ENCODE assay signal across 9 cellular contexts in genomic region chr11:118883368-118884071, GRCh38. TPM values are rescaled to one million over a fixed set of nuclear protein-coding genes. Genes with fewer than 3 reads are reported as not detected.
DNase-seq lines count a peak whose midpoint lies in the region; ATAC-seq and TF ChIP-seq lines count a peak whose summit lies in the region.
"Had no signal": no experiment of that assay in that cellular context is flagged by ENCODE, and none has a peak within 500 bp of the region (broad histone marks: within the 10 kb centered on the region; RNA-seq: fewer than 3 reads in every experiment).

A gene with protein sequence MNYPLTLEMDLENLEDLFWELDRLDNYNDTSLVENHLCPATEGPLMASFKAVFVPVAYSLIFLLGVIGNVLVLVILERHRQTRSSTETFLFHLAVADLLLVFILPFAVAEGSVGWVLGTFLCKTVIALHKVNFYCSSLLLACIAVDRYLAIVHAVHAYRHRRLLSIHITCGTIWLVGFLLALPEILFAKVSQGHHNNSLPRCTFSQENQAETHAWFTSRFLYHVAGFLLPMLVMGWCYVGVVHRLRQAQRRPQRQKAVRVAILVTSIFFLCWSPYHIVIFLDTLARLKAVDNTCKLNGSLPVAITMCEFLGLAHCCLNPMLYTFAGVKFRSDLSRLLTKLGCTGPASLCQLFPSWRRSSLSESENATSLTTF (plus strand): TSS chr11:118883892. CDS start chr11:118883942, 50 bp downstream.

- no peaks in the 10 kb centered on the region for H3K9me2 ChIP-seq in Karpas-422 (replicated peaks; ENCODE audit: insufficient read depth, low read length)

- ATAC-seq in GM21390 (IDR thresholded peaks at IDR 0.05; ENCODE audit: unreplicated experiment) (peak; percentile 59), left cardiac atrium (no peak)

- no peaks in the 10 kb centered on the region for H4K20me1 ChIP-seq in Karpas-422 (ENCODE audit: insufficient read depth, low read depth, low read length)

- H3K27me3 Mint-ChIP-seq in CD8-positive, alpha-beta memory T cell: no peaks in the 10 kb centered on the region

- H3K27ac Mint-ChIP-seq in CD8-positive, alpha-beta memory T cell: peak within 1 kb of the TSS; percentile 69 to 96 (median 88)

- no peaks in the 10 kb centered on the region for H3K9me3 Mint-ChIP-seq in CD8-positive, alpha-beta memory T cell

- CTCF ChIA-PET in CD8-positive, alpha-beta memory T cell (lab: Charles Lee): interaction anchor here (0.8 to 2.2 kb wide), 5 partner anchors 12 to 91 kb away, joined by 3 to 10 read pairs (median 6); no protein-coding TSS in a partner anchor

- no peak within 1 kb of the TSS for H2AFZ ChIP-seq in Karpas-422 (ENCODE audit: low read length)

- peaks cover 70% of the 10 kb centered on the region for H3K4me1 ChIP-seq in CD8-positive, alpha-beta memory T cell (ENCODE audit: insufficient read depth, low read length)
- H3K4me1 ChIP-seq in Karpas-422 (ENCODE audit: low read length) (peaks cover 29% of the 10 kb centered on the region), prostate gland (replicated peaks) (no peaks in the 10 kb centered on the region)

- H3K27ac ChIP-seq in CD8-positive, alpha-beta memory T cell (ENCODE audit: low read depth, low read length): peak within 1 kb of the TSS; percentile 21
- H3K27ac ChIP-seq in Karpas-422 (ENCODE audit: low read length) (no peak within 1 kb of the TSS), brain microvascular endothelial cell (no peak within 1 kb of the TSS), prostate gland (no peak within 1 kb of the TSS)

- no peaks in the 10 kb centered on the region for H3K36me3 ChIP-seq in CD8-positive, alpha-beta memory T cell (ENCODE audit: insufficient read depth, low read length)
- no peaks in the 10 kb centered on the region for H3K36me3 ChIP-seq in Karpas-422 (ENCODE audit: insufficient read depth, low read length)
- no peaks in the 10 kb centered on the region for H3K36me3 ChIP-seq in brain microvascular endothelial cell (replicated peaks)
- H3K36me3 ChIP-seq in prostate gland: no peaks in the 10 kb centered on the region

- intact Hi-C loops in left cardiac atrium (cut with DNase I): no loop called here
- intact Hi-C loops in prostate gland (cut with DNase I): loop anchor here (1.0 kb wide), 1 partner anchor 13 kb away; no protein-coding TSS in a partner anchor

- TF ChIP-seq CTCF in brain microvascular endothelial cell (IDR thresholded peaks at IDR 0.05; ENCODE audit: low read depth, low read length, missing control alignments) (peak; percentile 32), prostate gland (IDR thresholded peaks at IDR 0.05) (no peak)

- H3K4me3 ChIP-seq in CD8-positive, alpha-beta memory T cell (ENCODE audit: low read length): no peak within 1 kb of the TSS
- peak within 1 kb of the TSS; percentile 25; the same call in 1 of the 2 replicates for H3K4me3 ChIP-seq in Karpas-422 (ENCODE audit: low read length)
- H3K4me3 ChIP-seq in brain microvascular endothelial cell (ENCODE audit: low read depth, low read length): no peak within 1 kb of the TSS
- H3K4me3 ChIP-seq in prostate gland: no peak within 1 kb of the TSS

- H3K27me3 ChIP-seq in CD8-positive, alpha-beta memory T cell (ENCODE audit: insufficient read depth, low read length, poor library complexity, severe bottlenecking): no peaks in the 10 kb centered on the region
- H3K27me3 ChIP-seq in Karpas-422 (ENCODE audit: low read length) (no peaks in the 10 kb centered on the region), brain microvascular endothelial cell (replicated peaks) (no peaks in the 10 kb centered on the region), prostate gland (replicated peaks; ENCODE audit: insufficient read depth) (no peaks in the 10 kb centered on the region)

- no peak for TF ChIP-seq POLR2A in prostate gland (IDR thresholded peaks at IDR 0.05)

- peak in 1 of 5 donors; percentile 68 for DNase-seq in CD8-positive, alpha-beta memory T cell
- DNase-seq in Karpas-422 (peak; percentile 78), brain microvascular endothelial cell (peak; percentile 26), left cardiac atrium (no peak), cortex of kidney (lab: John Stamatoyannopoulos, UW) (no peak), prostate gland (ENCODE audit: low spot score) (no peak), NCI-H1694 (lab: John Stamatoyannopoulos, UW) (no peak)

- peaks cover 0 to 4% (median 3%) of the 10 kb centered on the region in 3 donors for H3K36me3 Mint-ChIP-seq in CD8-positive, alpha-beta memory T cell

- no peaks in the 10 kb centered on the region for H3K9me3 ChIP-seq in CD8-positive, alpha-beta memory T cell (ENCODE audit: low read length)
- H3K9me3 ChIP-seq in Karpas-422 (ENCODE audit: low read length) (no peaks in the 10 kb centered on the region), prostate gland (no peaks in the 10 kb centered on the region)

- H3K9ac ChIP-seq in Karpas-422 (ENCODE audit: low read length): peak within 1 kb of the TSS; percentile 43

- peak within 1 kb of the TSS; percentile 56 for H3K4me2 ChIP-seq in Karpas-422 (ENCODE audit: low read depth, low read length, poor library complexity, severe bottlenecking)

- H3K4me1 Mint-ChIP-seq in CD8-positive, alpha-beta memory T cell: peaks cover 53 to 78% (median 60%) of the 10 kb centered on the region in 3 donors

- H3K4me3 Mint-ChIP-seq in CD8-positive, alpha-beta memory T cell: peak within 1 kb of the TSS; percentile 54 to 80 (median 76)

- POLR2A ChIA-PET in CD8-positive, alpha-beta memory T cell (lab: Charles Lee): interaction anchor here (0.5 to 2.5 kb wide), 6 partner anchors 9 to 99 kb away, joined by 3 to 9 read pairs (median 4); partner anchors contain the start of gene DDX6

- WGBS in prostate gland: 62% methylated on average over 16 of the region's 16 CpGs

- in situ Hi-C loops in brain microvascular endothelial cell (cut with HindIII; ENCODE audit: low pct_ligation_motif_present, low sequenced_read_pairs): no loop called here

- H3K79me2 ChIP-seq in Karpas-422 (ENCODE audit: low read length): no peaks in the 10 kb centered on the region

RNA-seq across cellular contexts. Expression of the gene that starts here (rescaled TPM):
- total RNA-seq in CD8-positive, alpha-beta memory T cell: 1 to 10 TPM; 5.8 to 6.3 TPM
- polyA plus RNA-seq in CD8-positive, alpha-beta memory T cell: 4.5 TPM
- 0.71 and 1.2 TPM in 2 replicates for total RNA-seq in Karpas-422 (2014; rRNA removed; shearing (Covaris generic); ENCODE audit: low replicate concordance)
- total RNA-seq in left cardiac atrium (not detected), prostate gland (under 1 TPM in 1 of 2 donors, not detected in 1; 0.17 TPM)
- polyA plus RNA-seq: neural cell had no signal

Comparison
In these comparisons a context has a peak if more than half of its experiments do, and no peak if none do; other contexts are left out.
1. DNase-seq: peak in Karpas-422 (single experiment) and brain microvascular endothelial cell (single experiment); none in left cardiac atrium (single experiment), cortex of kidney (single experiment), prostate gland (single experiment) and NCI-H1694 (single experiment).